ENCODE assay signal across 1 cellular context in the genomic region with DNA sequence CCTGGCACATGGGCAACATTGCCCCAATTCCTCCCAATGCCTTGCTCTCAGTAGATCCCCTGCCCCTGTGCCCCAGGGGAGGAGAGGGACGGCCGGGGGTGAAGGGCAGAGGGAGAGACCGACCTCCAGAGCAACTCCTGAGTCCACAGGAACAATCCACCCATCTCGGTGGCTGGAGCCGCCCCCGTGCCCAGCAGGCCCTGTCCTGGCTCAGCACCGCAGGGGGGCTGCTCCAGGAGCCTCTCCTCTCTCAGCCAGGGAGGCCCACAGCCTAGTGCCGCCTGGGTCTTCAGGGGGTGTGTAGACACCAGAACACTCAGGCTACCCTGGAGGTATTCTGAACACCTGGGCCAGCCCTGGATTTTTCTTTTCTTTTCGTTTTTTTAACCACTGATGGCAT.
TF ChIP-seq lines count a peak whose summit lies in the region.

No MANE protein-coding gene starts in this region.

TF ChIP-seq in HEK293, 187 proteins besides CTCF, POLR2A, EP300 and RAD21:
- TF ChIP-seq ZNF24 (tag by site-specific recombination; IDR thresholded peaks at IDR 0.05) (no peak), ZIC2 (tag by site-specific recombination; IDR thresholded peaks at IDR 0.05) (peak; percentile 22; the same call in 1 of the 2 replicates), ZFHX2 (tag by site-specific recombination; conservative IDR thresholded peaks at IDR 0.05) (0 out of 2 replicates have a peak, but pooled peaks have one; percentile 8), GLIS1 (tag by site-specific recombination; IDR thresholded peaks at IDR 0.05) (peak; percentile 57; the same call in 1 of the 2 replicates), ZNF404 (tag by site-specific recombination; IDR thresholded peaks at IDR 0.05) (no peak)
